In genomic region chr20:47152078-47152477, GRCh38 we compare ENCODE assay signal across 26 cellular contexts.
"Had no signal": no experiment of that assay in that cellular context is flagged by ENCODE, and none has a peak within 500 bp of the region (broad histone marks: within the 10 kb centered on the region; RNA-seq: fewer than 3 reads in every experiment).

No MANE protein-coding gene starts in this region.

- H3K27ac ChIP-seq: neutrophil, pancreas, psoas muscle, stomach, thoracic aorta, thyroid gland, upper lobe of left lung, vagina had no signal

- ATAC-seq: naive thymus-derived CD4-positive, alpha-beta T cell; natural killer cell; pancreas; psoas muscle; right cardiac atrium; stimulated activated effector memory CD8-positive, alpha-beta T cell treated with anti-CD3 and anti-CD28 coated beads, Interleukin-12 subunit alpha, Interleukin-12 subunit beta, amount 100 ng/mL, for 72 hours; stimulated activated naive B cell treated with anti-CD40 and anti-IgM and Interleukin-4, amounts not matched to agents 10 μg/mL and 1 μg/mL and 100 μg/mL, for 72 hours had no signal

- H3K27ac Mint-ChIP-seq: natural killer cell; stimulated activated effector memory CD8-positive, alpha-beta T cell treated with anti-CD3 and anti-CD28 coated beads, Interleukin-12 subunit alpha, Interleukin-12 subunit beta, amount 100 ng/mL, for 72 hours; stimulated activated naive B cell treated with anti-CD40 and anti-IgM and Interleukin-4, amounts not matched to agents 10 μg/mL and 1 μg/mL and 100 μg/mL, for 72 hours; stimulated activated naive CD8-positive, alpha-beta T cell treated with anti-CD3 and anti-CD28 coated beads, Interleukin-15, Interleukin-2, amounts not matched to agents 100 ng/mL and 50 ng/mL, for 24 hours had no signal

- H3K9me3 Mint-ChIP-seq: natural killer cell; nephron; stimulated activated effector memory CD8-positive, alpha-beta T cell treated with anti-CD3 and anti-CD28 coated beads, Interleukin-12 subunit alpha, Interleukin-12 subunit beta, amount 100 ng/mL, for 72 hours; stimulated activated naive CD8-positive, alpha-beta T cell treated with anti-CD3 and anti-CD28 coated beads, Interleukin-15, Interleukin-2, amounts not matched to agents 100 ng/mL and 50 ng/mL, for 24 hours had no signal

- FAIRE-seq: pancreas, small intestine, urothelium cell line had no signal

- H3K4me1 Mint-ChIP-seq: stimulated activated effector memory CD8-positive, alpha-beta T cell treated with anti-CD3 and anti-CD28 coated beads, Interleukin-12 subunit alpha, Interleukin-12 subunit beta, amount 100 ng/mL, for 72 hours; stimulated activated naive B cell treated with anti-CD40 and anti-IgM and Interleukin-4, amounts not matched to agents 10 μg/mL and 1 μg/mL and 100 μg/mL, for 72 hours had no signal

- H3K27me3 ChIP-seq: pancreas, thyroid gland, tibial nerve, upper lobe of left lung, vagina had no signal

- H3K9me3 ChIP-seq: neutrophil, pancreas, psoas muscle, thoracic aorta, thyroid gland, tibial nerve, upper lobe of left lung, vagina had no signal

- H3K4me1 ChIP-seq: pancreas, psoas muscle, stomach, thyroid gland, vagina had no signal

- H3K36me3 ChIP-seq: neutrophil, pancreas, stomach, thoracic aorta, thyroid gland, tibial nerve, upper lobe of left lung, vagina had no signal

- H3K4me3 ChIP-seq: pancreas, psoas muscle, stomach, thoracic aorta, thyroid gland, tibial nerve, upper lobe of left lung, vagina had no signal

- DNase-seq: naive thymus-derived CD4-positive, alpha-beta T cell; natural killer cell; nucleus accumbens; pancreas; psoas muscle; right cardiac atrium; small intestine; stimulated activated CD4-positive, alpha-beta T cell treated with anti-CD3 and anti-CD28 coated beads, Interleukin-15, amount 100 ng/mL, for 24 hours; stimulated activated CD4-positive, alpha-beta T cell treated with anti-CD3 and anti-CD28 coated beads, Interleukin-2, amount 100 ng/mL, for 24 hours; stimulated activated CD4-positive, alpha-beta T cell treated with anti-CD3 and anti-CD28 coated beads, Interleukin-2, amount 100 ng/mL, for 48 hours; stimulated activated CD4-positive, alpha-beta T cell treated with anti-CD3 and anti-CD28 coated beads, Interleukin-4, amount 100 ng/mL, for 24 hours; stimulated activated naive B cell treated with anti-CD40 and anti-IgM and Interleukin-4, amounts not matched to agents 10 μg/mL and 1 μg/mL and 100 μg/mL, for 72 hours; stimulated activated naive CD4-positive, alpha-beta T cell treated with Interleukin-2 at 50 U/mL for 16 hours; stomach; thyroid gland; trophoblast cell had no signal

- H3K36me3 Mint-ChIP-seq: natural killer cell; stimulated activated effector memory CD8-positive, alpha-beta T cell treated with anti-CD3 and anti-CD28 coated beads, Interleukin-12 subunit alpha, Interleukin-12 subunit beta, amount 100 ng/mL, for 72 hours; stimulated activated naive B cell treated with anti-CD40 and anti-IgM and Interleukin-4, amounts not matched to agents 10 μg/mL and 1 μg/mL and 100 μg/mL, for 72 hours had no signal

- H3K4me3 Mint-ChIP-seq: naive thymus-derived CD4-positive, alpha-beta T cell; natural killer cell; nephron; neural crest cell; stimulated activated effector memory CD8-positive, alpha-beta T cell treated with anti-CD3 and anti-CD28 coated beads, Interleukin-12 subunit alpha, Interleukin-12 subunit beta, amount 100 ng/mL, for 72 hours; stimulated activated naive B cell treated with anti-CD40 and anti-IgM and Interleukin-4, amounts not matched to agents 10 μg/mL and 1 μg/mL and 100 μg/mL, for 72 hours; stimulated activated naive CD8-positive, alpha-beta T cell treated with anti-CD3 and anti-CD28 coated beads, Interleukin-15, Interleukin-2, amounts not matched to agents 100 ng/mL and 50 ng/mL, for 24 hours had no signal
